23 cellular contexts compared by ENCODE assay signal in genomic region chr3:72547183-72547582, GRCh38.
A peak's percentile ranks its signal among the peaks of the same experiment; 100 is the strongest.
DNase-seq lines count a peak whose midpoint lies in the region; ATAC-seq, FAIRE-seq and TF ChIP-seq lines count a peak whose summit lies in the region.
"Had no signal": no experiment of that assay in that cellular context is flagged by ENCODE, and none has a peak within 500 bp of the region (broad histone marks: within the 10 kb centered on the region; RNA-seq: fewer than 3 reads in every experiment).

No MANE protein-coding gene starts in this region.

- H3K4me1 ChIP-seq in pancreas = no peaks in the 10 kb centered on the region
- H3K4me1 ChIP-seq in trophoblast cell (ENCODE audit: control insufficient read depth in 1 of 2, insufficient read depth in 2 of 2, low read length in 2 of 2) = no peaks in the 10 kb centered on the region
- H3K4me1 ChIP-seq in uterus = no peaks in the 10 kb centered on the region
- H3K4me1 ChIP-seq: HAP-1 had no signal

- no peak for TF ChIP-seq POLR2A in uterus (IDR thresholded peaks at IDR 0.05)

- no peak for TF ChIP-seq CTCF in pancreas (IDR thresholded peaks at IDR 0.05)
- no peak for TF ChIP-seq CTCF in uterus (IDR thresholded peaks at IDR 0.05)

- H3K79me2 ChIP-seq in trophoblast cell (ENCODE audit: control insufficient read depth, insufficient read depth, low read length, poor library complexity) = no peaks in the 10 kb centered on the region

- no peak overlapping the region for H3K14ac ChIP-seq in trophoblast cell (ENCODE audit: low read length)

- H2BK12ac ChIP-seq in trophoblast cell (ENCODE audit: low read length) = no peak overlapping the region

- H2BK120ac ChIP-seq in trophoblast cell (ENCODE audit: insufficient read depth, low read length, poor library complexity) = no peak overlapping the region

- no peak for DNase-seq in left ventricle myocardium superior
- no peak for DNase-seq in Right ventricle myocardium superior
- peak; percentile 47 for DNase-seq in SK-MEL-5 (ENCODE audit: low read depth, low spot score)
- DNase-seq in kidney tubule cell (ENCODE audit: low spot score) = peak; percentile 9
- no peak for DNase-seq in pancreas
- no peak for DNase-seq in trophoblast cell
- no peak for DNase-seq in SW480 (ENCODE audit: low spot score)
- DNase-seq in uterus = no peak
- DNase-seq: Calu3; CD4-positive, CD25-positive, alpha-beta regulatory T cell; CD8-positive, alpha-beta memory T cell; COR-L47; DMS53; GF-D8; GOT3; HFFc6 had no signal

- H2AFZ ChIP-seq in trophoblast cell (ENCODE audit: insufficient read depth, low read length, poor library complexity) = no peak overlapping the region

- no peak overlapping the region for H2BK5ac ChIP-seq in trophoblast cell (ENCODE audit: low read depth, low read length, poor library complexity)

- in situ Hi-C loops in SK-MEL-5 (cut with HindIII; ENCODE audit: low pct_unique_long_range_greater_than_20kb, low sequenced_read_pairs) = no loop called here

- H4K8ac ChIP-seq in trophoblast cell (ENCODE audit: low read depth, low read length) = no peak overlapping the region

- no peak overlapping the region for H4K91ac ChIP-seq in trophoblast cell (ENCODE audit: low read depth, low read length)

- H3K23ac ChIP-seq in trophoblast cell (ENCODE audit: low read length) = no peak overlapping the region

- no peak overlapping the region for H4K12ac ChIP-seq in trophoblast cell (ENCODE audit: low read depth, low read length)

- 61 to 62% methylated on average over 3 of the region's 3 CpGs for WGBS in pancreas, 2 donors
- no CpG with 5 or more reads among the region's 3 CpGs for WGBS in trophoblast cell (ENCODE audit: extremely low coverage, insufficient coverage, insufficient read length)

- H3K9ac ChIP-seq in trophoblast cell (ENCODE audit: low read length) = no peak overlapping the region
- H3K9ac ChIP-seq: BLaER1 had no signal

- no peak overlapping the region for H3K4me2 ChIP-seq in trophoblast cell (ENCODE audit: low read length)
- H3K4me2 ChIP-seq: BLaER1 had no signal

- H3K9me3 ChIP-seq in pancreas (no peaks in the 10 kb centered on the region), trophoblast cell (ENCODE audit: insufficient read depth, low read depth, low read length) (no peaks in the 10 kb centered on the region), uterus (no peaks in the 10 kb centered on the region)
- H3K9me3 ChIP-seq: BLaER1, HAP-1 had no signal

- no peak for FAIRE-seq in pancreas (lab: Jason Lieb, UNC)
- FAIRE-seq: A204.1, GM12892, H54 had no signal

- H3K4me3 ChIP-seq in pancreas = no peak overlapping the region
- no peak overlapping the region for H3K4me3 ChIP-seq in trophoblast cell (ENCODE audit: low read depth, low read length)
- H3K4me3 ChIP-seq in uterus = no peak overlapping the region
- H3K4me3 ChIP-seq: BLaER1, HAP-1 had no signal

- H3K36me3 ChIP-seq in pancreas (no peaks in the 10 kb centered on the region), trophoblast cell (ENCODE audit: control insufficient read depth in 1 of 2, insufficient read depth in 2 of 2, low read length in 2 of 2) (no peaks in the 10 kb centered on the region), uterus (no peaks in the 10 kb centered on the region)
- H3K36me3 ChIP-seq: BLaER1, HAP-1 had no signal

- no peak overlapping the region for H3K18ac ChIP-seq in trophoblast cell (ENCODE audit: low read length)

- intact Hi-C loops in left ventricle myocardium superior (cut with micrococcal nuclease) (no loop called here), Right ventricle myocardium superior (cut with DNase I) (no loop called here), pancreas (cut with DNase I) (no loop called here), uterus (cut with DNase I; ENCODE audit: low total_unique reads) (no loop called here)

- no peaks in the 10 kb centered on the region for H3K79me1 ChIP-seq in trophoblast cell (ENCODE audit: low read length)

- no peaks in the 10 kb centered on the region for H3K27me3 ChIP-seq in pancreas
- no peaks in the 10 kb centered on the region for H3K27me3 ChIP-seq in trophoblast cell (ENCODE audit: insufficient read depth, low read length)
- H3K27me3 ChIP-seq in uterus = no peaks in the 10 kb centered on the region
- H3K27me3 ChIP-seq: BLaER1 had no signal

- H3K27ac ChIP-seq in pancreas (no peak overlapping the region), trophoblast cell (ENCODE audit: low read depth, low read length) (no peak overlapping the region), uterus (no peak overlapping the region)
- H3K27ac ChIP-seq: 22Rv1, BLaER1, C4-2B had no signal

- H3K4ac ChIP-seq in trophoblast cell (ENCODE audit: low read depth, low read length) = no peak overlapping the region

- no peak overlapping the region for H2AK5ac ChIP-seq in trophoblast cell (ENCODE audit: low read length)

- peak; percentile 40 for ATAC-seq in left ventricle myocardium superior
- no peak for ATAC-seq in Right ventricle myocardium superior (ENCODE audit: poor library complexity)
- peak in 3 of 4 donors; percentile 38 to 79 (median 63) for ATAC-seq in pancreas

Comparison
In these comparisons a context has a peak if more than half of its experiments do, and no peak if none do; other contexts are left out.
1. DNase-seq: peak in SK-MEL-5 (single experiment) and kidney tubule cell (single experiment); none in left ventricle myocardium superior (single experiment), Right ventricle myocardium superior (single experiment), pancreas (0 of 6), trophoblast cell (0 of 2), SW480 (single experiment) and uterus (0 of 2).